In the genomic region with DNA sequence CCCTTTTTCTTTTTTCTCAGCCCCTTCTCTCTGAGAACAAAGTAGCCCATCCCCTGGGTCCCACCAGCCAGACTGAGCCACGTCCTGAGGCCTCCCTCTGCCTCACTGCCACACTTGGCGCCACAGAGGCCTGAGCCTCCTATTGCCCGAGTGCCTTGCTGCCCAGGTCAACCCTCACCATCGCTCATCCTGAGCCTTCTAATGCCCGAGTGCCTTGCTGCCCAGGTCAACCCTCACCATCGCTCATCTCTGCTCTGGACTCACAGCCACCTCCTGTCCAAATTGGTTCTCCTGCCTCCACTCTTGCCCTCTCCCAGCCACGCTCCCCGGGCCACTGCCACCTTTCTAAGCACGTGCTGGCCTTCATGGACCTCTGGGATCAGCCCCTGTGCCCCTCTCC, we compare ENCODE assay signal across 14 cellular contexts. TPM values are rescaled to one million over a fixed set of nuclear protein-coding genes. Genes with fewer than 3 reads are reported as not detected.
DNase-seq lines count a peak whose midpoint lies in the region; ATAC-seq and TF ChIP-seq lines count a peak whose summit lies in the region.
"Had no signal": no experiment of that assay in that cellular context is flagged by ENCODE, and none has a peak within 500 bp of the region (broad histone marks: within the 10 kb centered on the region; RNA-seq: fewer than 3 reads in every experiment).

No MANE protein-coding gene starts in this region.

- no peak overlapping the region for H3K4me2 ChIP-seq in mesenchymal stem cell (ENCODE audit: low read length, poor library complexity, severe bottlenecking)

- H3K27ac ChIP-seq in CD4-positive, CD25-positive, alpha-beta regulatory T cell (ENCODE audit: insufficient read depth, low read length, poor library complexity, severe bottlenecking) = no peak overlapping the region
- H3K27ac ChIP-seq in mesenchymal stem cell (ENCODE audit: low read length, poor library complexity, severe bottlenecking) = no peak overlapping the region
- no peak overlapping the region for H3K27ac ChIP-seq in WERI-Rb-1
- H3K27ac ChIP-seq in aorta (ENCODE audit: low read depth in 1 of 2, low read length in 2 of 2) = no peak overlapping the region
- H3K27ac ChIP-seq: tibial artery had no signal

- no peak for DNase-seq in CD4-positive, CD25-positive, alpha-beta regulatory T cell
- DNase-seq in activated CD8-positive, alpha-beta T cell treated with anti-CD3 and anti-CD28 coated beads for 36 hours = no peak
- DNase-seq in mesenchymal stem cell (no peak), SKM-1 (lab: John Stamatoyannopoulos, UW; ENCODE audit: unreplicated experiment) (no peak), WERI-Rb-1 (no peak), aorta (no peak)
- no peak for DNase-seq in stimulated activated CD4-positive, alpha-beta T cell treated with anti-CD3 and anti-CD28 coated beads, Interleukin-1b, Interleukin-23, amount 100 ng/mL, for 48 hours
- DNase-seq: COR-L47, heart right ventricle, left colon, PC-9, tibial artery had no signal

- peaks cover 46% of the 10 kb centered on the region for H3K4me1 ChIP-seq in CD4-positive, CD25-positive, alpha-beta regulatory T cell (ENCODE audit: control insufficient read depth, insufficient read depth, low read length, poor library complexity, severe bottlenecking)
- H3K4me1 ChIP-seq in mesenchymal stem cell (ENCODE audit: control insufficient read depth, insufficient read depth, low read depth, low read length) = peaks cover 45% of the 10 kb centered on the region
- H3K4me1 ChIP-seq in aorta (ENCODE audit: control insufficient read depth in 1 of 2, insufficient read depth in 2 of 2, low read length in 2 of 2) = no peaks in the 10 kb centered on the region

- H3K23ac ChIP-seq in mesenchymal stem cell (ENCODE audit: low read length in 2 of 2) = no peak overlapping the region

- no peaks in the 10 kb centered on the region for H3K79me1 ChIP-seq in mesenchymal stem cell (replicated peaks; ENCODE audit: low read length, poor library complexity, severe bottlenecking)

- peak overlapping the region; percentile 6 for H4K91ac ChIP-seq in mesenchymal stem cell (ENCODE audit: low read length)

- peak overlapping the region in 1 of 2 experiments; percentile 78 for H3K18ac ChIP-seq in mesenchymal stem cell (ENCODE audit: low read depth in 1 of 2, low read length in 2 of 2)

- H2BK120ac ChIP-seq in mesenchymal stem cell (ENCODE audit: low read depth, low read length) = no peak overlapping the region

- 96% methylated on average over 9 of the region's 9 CpGs for WGBS in mesenchymal stem cell
- 93 to 94% methylated on average over 9 of the region's 9 CpGs for WGBS in aorta, 2 donors

- H3K4me1 Mint-ChIP-seq in CD4-positive, CD25-positive, alpha-beta regulatory T cell = peaks cover 14 to 61% (median 45%) of the 10 kb centered on the region in 4 donors
- H3K4me1 Mint-ChIP-seq in activated CD8-positive, alpha-beta T cell treated with anti-CD3 and anti-CD28 coated beads for 36 hours (ENCODE audit: low read depth) = peaks cover 76% of the 10 kb centered on the region

- peak overlapping the region; percentile 16 for H3K9ac ChIP-seq in mesenchymal stem cell (ENCODE audit: low read length)

- H2BK12ac ChIP-seq in mesenchymal stem cell (ENCODE audit: low read length in 2 of 2) = peak overlapping the region; percentile 3 to 90

- no peak overlapping the region for H2AFZ ChIP-seq in mesenchymal stem cell (ENCODE audit: low read depth, low read length)
- H2AFZ ChIP-seq: PC-9 had no signal

- peak overlapping the region; percentile 14 for H2AK5ac ChIP-seq in mesenchymal stem cell (ENCODE audit: low read length, severe bottlenecking)

- H3K27ac Mint-ChIP-seq in CD4-positive, CD25-positive, alpha-beta regulatory T cell = peak overlapping the region; percentile 95 to 99 (median 97)
- peak overlapping the region; percentile 87 for H3K27ac Mint-ChIP-seq in activated CD8-positive, alpha-beta T cell treated with anti-CD3 and anti-CD28 coated beads for 36 hours

- no peaks in the 10 kb centered on the region for H3K27me3 ChIP-seq in CD4-positive, CD25-positive, alpha-beta regulatory T cell (ENCODE audit: control insufficient read depth, insufficient read depth, low read length)
- no peaks in the 10 kb centered on the region for H3K27me3 ChIP-seq in mesenchymal stem cell (ENCODE audit: control insufficient read depth in 1 of 2, insufficient read depth in 1 of 2, low read length in 2 of 2)
- no peaks in the 10 kb centered on the region for H3K27me3 ChIP-seq in WERI-Rb-1 (ENCODE audit: insufficient read depth, low read depth, severe bottlenecking)
- H3K27me3 ChIP-seq in aorta (ENCODE audit: control insufficient read depth in 1 of 2, insufficient read depth in 2 of 2, low read length in 1 of 2) = no peaks in the 10 kb centered on the region
- H3K27me3 ChIP-seq: heart right ventricle had no signal

- no peak overlapping the region for H3K4ac ChIP-seq in mesenchymal stem cell (ENCODE audit: low read depth in 1 of 2, low read length in 2 of 2)

- H3K14ac ChIP-seq in mesenchymal stem cell (ENCODE audit: low read length in 2 of 2) = peak overlapping the region in 1 of 2 experiments; percentile 48

- no peak overlapping the region for H2BK15ac ChIP-seq in mesenchymal stem cell (ENCODE audit: low read depth, poor library complexity, severe bottlenecking)

- CTCF ChIA-PET in activated CD8-positive, alpha-beta T cell treated with anti-CD3 and anti-CD28 coated beads for 36 hours (lab: Charles Lee) = interaction anchor here (5.8 kb wide), 1 partner anchor 7 kb away, joined by 56 read pairs; no protein-coding TSS in a partner anchor

- peaks cover 0 to 3% (median 0%) of the 10 kb centered on the region in 7 donors for H3K9me3 Mint-ChIP-seq in CD4-positive, CD25-positive, alpha-beta regulatory T cell
- no peaks in the 10 kb centered on the region for H3K9me3 Mint-ChIP-seq in activated CD8-positive, alpha-beta T cell treated with anti-CD3 and anti-CD28 coated beads for 36 hours
- H3K9me3 Mint-ChIP-seq: neural crest cell had no signal

- no peak overlapping the region for H2BK5ac ChIP-seq in mesenchymal stem cell (ENCODE audit: low read depth, low read length, poor library complexity, severe bottlenecking)

- H3K27me3 Mint-ChIP-seq in CD4-positive, CD25-positive, alpha-beta regulatory T cell = no peaks in the 10 kb centered on the region
- no peaks in the 10 kb centered on the region for H3K27me3 Mint-ChIP-seq in activated CD8-positive, alpha-beta T cell treated with anti-CD3 and anti-CD28 coated beads for 36 hours

- POLR2A ChIA-PET in activated CD8-positive, alpha-beta T cell treated with anti-CD3 and anti-CD28 coated beads for 36 hours (lab: Charles Lee) = interaction anchor here (2.9 to 4.2 kb wide), 2 partner anchors 8 to 141 kb away, joined by 10 to 47 read pairs; a partner anchor contains a TSS

- peak overlapping the region; percentile 81 for H3K4me3 ChIP-seq in CD4-positive, CD25-positive, alpha-beta regulatory T cell (ENCODE audit: low read depth, low read length)
- H3K4me3 ChIP-seq in GM12875 (ENCODE audit: low read depth, low read length) (peak overlapping the region; percentile 34), mesenchymal stem cell (ENCODE audit: insufficient read depth in 1 of 2, low read depth in 1 of 2, low read length in 2 of 2) (no peak overlapping the region), WERI-Rb-1 (ENCODE audit: low read depth, low read length) (no peak overlapping the region), aorta (ENCODE audit: low read length in 2 of 2) (no peak overlapping the region)
- H3K4me3 ChIP-seq: PC-9, tibial artery had no signal

- H3K9me3 ChIP-seq in CD4-positive, CD25-positive, alpha-beta regulatory T cell (ENCODE audit: control insufficient read depth in 2 of 2, low read length in 2 of 2) = no peaks in the 10 kb centered on the region
- H3K9me3 ChIP-seq in mesenchymal stem cell (ENCODE audit: control insufficient read depth, low read length) (no peaks in the 10 kb centered on the region), WERI-Rb-1 (ENCODE audit: severe bottlenecking) (no peaks in the 10 kb centered on the region), aorta (ENCODE audit: control insufficient read depth, low read length) (no peaks in the 10 kb centered on the region)
- H3K9me3 ChIP-seq: heart right ventricle, tibial artery had no signal

- H3K4me3 Mint-ChIP-seq in CD4-positive, CD25-positive, alpha-beta regulatory T cell = peak overlapping the region; percentile 76 to 92 (median 87)
- H3K4me3 Mint-ChIP-seq in activated CD8-positive, alpha-beta T cell treated with anti-CD3 and anti-CD28 coated beads for 36 hours = peak overlapping the region; percentile 45
- H3K4me3 Mint-ChIP-seq: neural crest cell had no signal

- intact Hi-C loops in activated CD8-positive, alpha-beta T cell treated with anti-CD3 and anti-CD28 coated beads for 36 hours (cut with micrococcal nuclease) = loop anchor here (2.0 to 5.0 kb wide), 2 partner anchors 54 to 145 kb away; no protein-coding TSS in a partner anchor
- intact Hi-C loops in aorta (cut with DNase I) = no loop called here

- TF ChIP-seq CTCF in GM12875 (IDR thresholded peaks at IDR 0.05; ENCODE audit: borderline replicate concordance, insufficient read depth, low read depth, low read length) (no peak), WERI-Rb-1 (IDR thresholded peaks at IDR 0.05; ENCODE audit: low read depth, low read length) (no peak)
- TF ChIP-seq CTCF in activated CD8-positive, alpha-beta T cell treated with anti-CD3 and anti-CD28 coated beads for 36 hours (IDR thresholded peaks at IDR 0.05) = no peak

- H4K8ac ChIP-seq in mesenchymal stem cell (ENCODE audit: low read length) = no peak overlapping the region

- ATAC-seq in CD4-positive, CD25-positive, alpha-beta regulatory T cell (ENCODE audit: low read depth in 2 of 2) = no peak
- ATAC-seq in activated CD8-positive, alpha-beta T cell treated with anti-CD3 and anti-CD28 coated beads for 36 hours = no peak
- no peak for ATAC-seq in aorta (ENCODE audit: low FRiP score)
- ATAC-seq: left colon had no signal

- H3K36me3 ChIP-seq in CD4-positive, CD25-positive, alpha-beta regulatory T cell (ENCODE audit: control insufficient read depth, insufficient read depth, low read length) = no peaks in the 10 kb centered on the region
- H3K36me3 ChIP-seq in mesenchymal stem cell (ENCODE audit: control insufficient read depth in 1 of 2, insufficient read depth in 2 of 2, low read depth in 1 of 2, low read length in 2 of 2) = no peaks in the 10 kb centered on the region
- H3K36me3 ChIP-seq in WERI-Rb-1 = no peaks in the 10 kb centered on the region
- H3K36me3 ChIP-seq in aorta (ENCODE audit: control insufficient read depth in 1 of 2, insufficient read depth in 2 of 2, low read length in 1 of 2) = no peaks in the 10 kb centered on the region
- H3K36me3 ChIP-seq: heart right ventricle, tibial artery had no signal

- no peaks in the 10 kb centered on the region for H3K36me3 Mint-ChIP-seq in CD4-positive, CD25-positive, alpha-beta regulatory T cell
- no peaks in the 10 kb centered on the region for H3K36me3 Mint-ChIP-seq in activated CD8-positive, alpha-beta T cell treated with anti-CD3 and anti-CD28 coated beads for 36 hours (ENCODE audit: low read depth)

RNA-seq across cellular contexts. Expression of a gene that starts 53.2 kb away (rescaled TPM):
- 52.1 TPM for total RNA-seq in CD4-positive, CD25-positive, alpha-beta regulatory T cell
- 10 to 100 TPM; 17.5 to 19.8 (median 17.8) TPM for polyA plus RNA-seq in CD4-positive, CD25-positive, alpha-beta regulatory T cell
- 10 to 100 TPM; 39.7 to 42.4 TPM for total RNA-seq in activated CD8-positive, alpha-beta T cell treated with anti-CD3 and anti-CD28 coated beads for 36 hours
- polyA plus RNA-seq in mesenchymal stem cell (2013, experiment 1 of 2) = 27.4 TPM
- polyA plus RNA-seq in mesenchymal stem cell (2013, experiment 2 of 2) = 26.1 TPM
- total RNA-seq in aorta = 10 to 100 TPM; 31.9 to 34.2 TPM
- 10 to 100 TPM; 18.2 to 19.0 TPM for polyA plus RNA-seq in aorta

Comparison
In these comparisons a context has a peak if more than half of its experiments do, and no peak if none do; other contexts are left out.
1. H3K4me3 ChIP-seq: peak in CD4-positive, CD25-positive, alpha-beta regulatory T cell (single experiment) and GM12875 (single experiment); none in mesenchymal stem cell (0 of 2), WERI-Rb-1 (single experiment) and aorta (0 of 2).